8 cellular contexts compared by ENCODE assay signal in the genomic region with DNA sequence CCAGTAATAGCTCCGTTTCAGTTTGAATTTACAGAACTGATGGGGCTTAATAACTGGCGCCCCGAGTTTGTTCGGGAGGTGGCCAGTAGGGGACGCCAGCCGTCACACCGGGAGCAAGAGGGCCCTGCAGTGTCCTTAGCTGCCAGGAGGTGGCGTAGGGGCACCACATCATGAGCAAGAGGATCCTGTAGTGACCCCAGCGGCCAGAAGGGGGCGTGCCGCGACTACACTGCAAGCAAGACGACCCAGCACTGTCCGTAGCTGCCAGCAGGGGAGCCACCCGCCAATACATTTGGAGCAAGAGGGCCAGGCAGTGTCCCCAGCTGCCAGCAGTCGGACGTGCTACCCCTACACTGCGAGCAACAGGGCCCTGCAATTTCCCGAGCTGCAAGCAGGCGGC.
DNase-seq lines count a peak whose midpoint lies in the region; ATAC-seq and TF ChIP-seq lines count a peak whose summit lies in the region.

No MANE protein-coding gene starts in this region.

- DNase-seq in Daoy (ENCODE audit: low read depth) (peak; percentile 58), Panc1 (ENCODE audit: low read depth, low spot score) (no peak), amniotic epithelial cell (ENCODE audit: low read depth) (peak; percentile 4), left colon (peak; percentile 46 to 47), GDM1 (lab: John Stamatoyannopoulos, UW) (no peak)
- peak; percentile 10 for DNase-seq in stimulated activated CD8-positive, alpha-beta memory T cell treated with anti-CD3 and anti-CD28 coated beads, Interleukin-7, amount 100 ng/mL, for 24 hours (ENCODE audit: low read depth)

- CTCF ChIA-PET in Panc1 (lab: Charles Lee), result interaction anchor here (1.2 kb wide), 1 partner anchor 207 kb away, joined by 3 read pairs; no protein-coding TSS in a partner anchor

- H3K27ac ChIP-seq in Panc1 (ENCODE audit: low read length), result no peak overlapping the region

- H3K36me3 ChIP-seq in Panc1 (ENCODE audit: control insufficient read depth, insufficient read depth, low read length), result no peaks in the 10 kb centered on the region

- no TSS peak for BruUV-seq in Panc1 (replicated peaks; lab: Mats Ljungman, UMichigan)

- H3K9me3 ChIP-seq in Panc1 (ENCODE audit: control insufficient read depth, insufficient read depth, low read depth, low read length), result no peaks in the 10 kb centered on the region

- H3K4me1 ChIP-seq in Panc1 (ENCODE audit: control insufficient read depth, insufficient read depth, low read length), result no peaks in the 10 kb centered on the region

- intact Hi-C loops in Panc1 (cut with micrococcal nuclease; ENCODE audit: unreplicated experiment) (no loop called here), left colon (cut with DNase I, micrococcal nuclease) (no loop called here)

- ATAC-seq in Panc1, result no peak
- ATAC-seq in left colon, result peak; percentile 51
- no peak for ATAC-seq in GM19351 (IDR thresholded peaks at IDR 0.05; ENCODE audit: unreplicated experiment)
- ATAC-seq in GM21825 (IDR thresholded peaks at IDR 0.05; ENCODE audit: unreplicated experiment), result no peak

- POLR2A ChIA-PET in Panc1 (lab: Charles Lee), result no interaction called here

- TF ChIP-seq CTCF in Panc1 (IDR thresholded peaks at IDR 0.05), result peak; percentile 68

- no peaks in the 10 kb centered on the region for H3K27me3 ChIP-seq in Panc1 (ENCODE audit: control insufficient read depth, insufficient read depth, low read length)

- in situ Hi-C loops in Panc1 (cut with HindIII; ENCODE audit: low pct_unique_long_range_greater_than_20kb, low sequenced_read_pairs), result no loop called here

- no peak overlapping the region for H3K4me3 ChIP-seq in Panc1 (ENCODE audit: low read depth in 2 of 2, low read length in 2 of 2)

Comparison
In these comparisons a context has a peak if more than half of its experiments do, and no peak if none do; other contexts are left out.
1. DNase-seq: peak in Daoy (single experiment), amniotic epithelial cell (single experiment), left colon (2 of 2) and stimulated activated CD8-positive, alpha-beta memory T cell treated with anti-CD3 and anti-CD28 coated beads, Interleukin-7, amount 100 ng/mL, for 24 hours (single experiment); none in Panc1 (single experiment) and GDM1 (single experiment).